Comparison of ENCODE assay signal across 15 cellular contexts in the genomic region with DNA sequence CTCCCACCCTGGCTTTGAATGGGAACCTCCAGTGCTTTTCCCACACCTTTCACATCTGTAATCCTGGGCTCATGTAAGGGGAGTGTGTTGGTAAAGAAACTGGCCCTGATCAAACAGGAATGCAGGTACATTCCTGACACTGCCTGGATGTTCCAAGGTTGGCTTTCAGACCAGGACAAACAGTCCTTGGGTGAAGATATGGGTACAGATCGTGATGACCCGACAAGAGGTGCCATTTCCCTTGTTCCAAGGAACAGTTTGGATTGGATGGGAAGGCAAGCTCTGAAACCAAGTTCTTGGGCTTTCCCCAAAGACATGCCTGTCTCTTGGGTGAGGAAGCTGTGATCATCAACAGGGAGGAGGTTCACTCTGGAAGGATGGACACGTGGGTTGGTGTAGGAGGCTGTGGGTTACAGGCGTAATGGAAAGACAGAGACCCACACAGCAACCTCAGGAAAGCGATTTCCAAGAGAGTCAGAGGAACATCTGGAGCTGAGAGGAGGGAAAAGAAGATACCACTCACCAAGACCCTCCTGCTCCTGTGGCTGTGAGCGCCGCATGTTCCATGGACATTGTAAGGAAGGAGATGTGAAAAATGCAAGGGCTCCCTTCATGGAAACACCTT. TPM values are rescaled to one million over a fixed set of nuclear protein-coding genes. Genes with fewer than 3 reads are reported as not detected.
DNase-seq lines count a peak whose midpoint lies in the region; ATAC-seq and TF ChIP-seq lines count a peak whose summit lies in the region.
"Had no signal": no experiment of that assay in that cellular context is flagged by ENCODE, and none has a peak within 500 bp of the region (broad histone marks: within the 10 kb centered on the region; RNA-seq: fewer than 3 reads in every experiment).

No MANE protein-coding gene starts in this region.

- DNase-seq in T-helper 2 cell treated with Interferon-gamma antibody and Interleukin-4, amounts not matched to agents 5 μg/mL and 100 μg/mL, for 36 hours (ENCODE audit: low spot score), result no peak
- DNase-seq in T-helper 2 cell (no peak), endothelial cell (ENCODE audit: low spot score) (no peak), suprapubic skin (ENCODE audit: low spot score in 2 of 2) (no peak), left lung (no peak)
- no peak for DNase-seq in activated naive CD4-positive, alpha-beta T cell treated with anti-CD3 and anti-CD28 coated beads, Interleukin-2, amount 50 U/mL, for 72 hours (ENCODE audit: low spot score in 2 of 2)
- DNase-seq in activated naive CD4-positive, alpha-beta T cell treated with anti-CD3 and anti-CD28 coated beads, Interleukin-2, amount 50 U/mL, for 16 hours, result no peak
- DNase-seq in stimulated activated naive CD8-positive, alpha-beta T cell treated with anti-CD3 and anti-CD28 coated beads, Interleukin-15, amount 100 ng/mL, for 72 hours, result no peak
- DNase-seq: AML-193, DMS79 treated with DMSO at 0.1 percent for 48 hours, KBM-7, NCI-H1694 treated with DMSO at 0.1 percent for 48 hours had no signal

- H3K4me1 Mint-ChIP-seq in T-helper 2 cell treated with Interferon-gamma antibody and Interleukin-4, amounts not matched to agents 5 μg/mL and 100 μg/mL, for 36 hours (ENCODE audit: low read depth), result peaks cover 69% of the 10 kb centered on the region
- peaks cover 17% of the 10 kb centered on the region for H3K4me1 Mint-ChIP-seq in endothelial cell (ENCODE audit: unreplicated experiment)
- peaks cover 62% of the 10 kb centered on the region for H3K4me1 Mint-ChIP-seq in stimulated activated naive CD8-positive, alpha-beta T cell treated with anti-CD3 and anti-CD28 coated beads, Interleukin-15, amount 100 ng/mL, for 72 hours

- no peak for ATAC-seq in activated naive CD4-positive, alpha-beta T cell treated with anti-CD3 and anti-CD28 coated beads, Interleukin-2, amount 50 U/mL, for 72 hours
- no peak for ATAC-seq in stimulated activated naive CD8-positive, alpha-beta T cell treated with anti-CD3 and anti-CD28 coated beads, Interleukin-15, amount 100 ng/mL, for 72 hours
- ATAC-seq in left lung, result no peak
- ATAC-seq: Panc1 had no signal

- H3K27me3 ChIP-seq in suprapubic skin (no peaks in the 10 kb centered on the region), left lung (no peaks in the 10 kb centered on the region)

- no peaks in the 10 kb centered on the region for H3K27me3 Mint-ChIP-seq in T-helper 2 cell treated with Interferon-gamma antibody and Interleukin-4, amounts not matched to agents 5 μg/mL and 100 μg/mL, for 36 hours (ENCODE audit: low read depth)
- H3K27me3 Mint-ChIP-seq in endothelial cell (ENCODE audit: unreplicated experiment), result peaks cover 2% of the 10 kb centered on the region
- H3K27me3 Mint-ChIP-seq in stimulated activated naive CD8-positive, alpha-beta T cell treated with anti-CD3 and anti-CD28 coated beads, Interleukin-15, amount 100 ng/mL, for 72 hours, result no peaks in the 10 kb centered on the region

- H3K27ac ChIP-seq in suprapubic skin (peak overlapping the region; percentile 25), left lung (no peak overlapping the region)
- H3K27ac ChIP-seq: 22Rv1, C4-2B had no signal

- no peak overlapping the region for H3K4me3 Mint-ChIP-seq in T-helper 2 cell treated with Interferon-gamma antibody and Interleukin-4, amounts not matched to agents 5 μg/mL and 100 μg/mL, for 36 hours
- H3K4me3 Mint-ChIP-seq in endothelial cell (ENCODE audit: unreplicated experiment), result peak overlapping the region; percentile 27
- no peak overlapping the region for H3K4me3 Mint-ChIP-seq in stimulated activated naive CD8-positive, alpha-beta T cell treated with anti-CD3 and anti-CD28 coated beads, Interleukin-15, amount 100 ng/mL, for 72 hours

- TF ChIP-seq CTCF in endothelial cell (IDR thresholded peaks at IDR 0.05; ENCODE audit: unreplicated experiment), result no peak
- TF ChIP-seq CTCF in suprapubic skin (IDR thresholded peaks at IDR 0.05), result no peak
- no peak for TF ChIP-seq CTCF in left lung (IDR thresholded peaks at IDR 0.05)

- H3K36me3 ChIP-seq in suprapubic skin (peaks cover 20% of the 10 kb centered on the region), left lung (peaks cover 0 to 42% of the 10 kb centered on the region in 2 donors)

- H3K4me3 ChIP-seq in suprapubic skin, result no peak overlapping the region
- no peak overlapping the region for H3K4me3 ChIP-seq in left lung

- intact Hi-C loops in left lung (cut with DNase I), result no loop called here

- no peaks in the 10 kb centered on the region for H3K9me3 Mint-ChIP-seq in T-helper 2 cell treated with Interferon-gamma antibody and Interleukin-4, amounts not matched to agents 5 μg/mL and 100 μg/mL, for 36 hours
- H3K9me3 Mint-ChIP-seq in activated naive CD4-positive, alpha-beta T cell treated with anti-CD3 and anti-CD28 coated beads, Interleukin-2, amount 50 U/mL, for 72 hours, result no peaks in the 10 kb centered on the region
- H3K9me3 Mint-ChIP-seq in endothelial cell (ENCODE audit: unreplicated experiment), result no peaks in the 10 kb centered on the region
- H3K9me3 Mint-ChIP-seq in stimulated activated naive CD8-positive, alpha-beta T cell treated with anti-CD3 and anti-CD28 coated beads, Interleukin-15, amount 100 ng/mL, for 72 hours, result no peaks in the 10 kb centered on the region

- H3K27ac Mint-ChIP-seq in T-helper 2 cell treated with Interferon-gamma antibody and Interleukin-4, amounts not matched to agents 5 μg/mL and 100 μg/mL, for 36 hours, result peak overlapping the region; percentile 7
- H3K27ac Mint-ChIP-seq in activated naive CD4-positive, alpha-beta T cell treated with anti-CD3 and anti-CD28 coated beads, Interleukin-2, amount 50 U/mL, for 72 hours, result peak overlapping the region; percentile 58 to 89
- H3K27ac Mint-ChIP-seq in endothelial cell (ENCODE audit: unreplicated experiment), result peak overlapping the region; percentile 44
- no peak overlapping the region for H3K27ac Mint-ChIP-seq in stimulated activated naive CD8-positive, alpha-beta T cell treated with anti-CD3 and anti-CD28 coated beads, Interleukin-15, amount 100 ng/mL, for 72 hours

- TF ChIP-seq EP300 in suprapubic skin (IDR thresholded peaks at IDR 0.05), result no peak

- peaks cover 65% of the 10 kb centered on the region for H3K36me3 Mint-ChIP-seq in T-helper 2 cell treated with Interferon-gamma antibody and Interleukin-4, amounts not matched to agents 5 μg/mL and 100 μg/mL, for 36 hours (ENCODE audit: low read depth)
- H3K36me3 Mint-ChIP-seq in activated naive CD4-positive, alpha-beta T cell treated with anti-CD3 and anti-CD28 coated beads, Interleukin-2, amount 50 U/mL, for 72 hours, result peaks cover 71 to 94% of the 10 kb centered on the region in 2 donors
- H3K36me3 Mint-ChIP-seq in endothelial cell (ENCODE audit: low read depth, unreplicated experiment), result peaks cover 15% of the 10 kb centered on the region

- WGBS in suprapubic skin, result 89% methylated on average over 7 of the region's 7 CpGs

- H3K4me1 ChIP-seq in suprapubic skin (peaks cover 25% of the 10 kb centered on the region), left lung (peaks cover 6 to 26% of the 10 kb centered on the region in 2 donors)

- TF ChIP-seq POLR2A in suprapubic skin (IDR thresholded peaks at IDR 0.05), result no peak

- H3K9me3 ChIP-seq in suprapubic skin (no peaks in the 10 kb centered on the region), left lung (no peaks in the 10 kb centered on the region)

RNA-seq across cellular contexts. Expression of a gene that starts 26.4 kb away (rescaled TPM):
- 100 to 1,000 TPM in 1 of 2 donors, 10 to 100 TPM in 1; 92.4 to 133 TPM for total RNA-seq in activated naive CD4-positive, alpha-beta T cell treated with anti-CD3 and anti-CD28 coated beads, Interleukin-2, amount 50 U/mL, for 72 hours
- total RNA-seq in endothelial cell (ENCODE audit: unreplicated experiment) (2.3 TPM), suprapubic skin (10 to 100 TPM; 36.7 to 47.9 (median 41.2) TPM), left lung (10 to 100 TPM; 29.7 to 32.1 TPM)

RNA-seq across cellular contexts. Expression of a gene that starts 58.7 kb away (rescaled TPM):
- total RNA-seq in activated naive CD4-positive, alpha-beta T cell treated with anti-CD3 and anti-CD28 coated beads, Interleukin-2, amount 50 U/mL, for 72 hours, result 100 to 1,000 TPM; 285 to 334 TPM
- total RNA-seq in endothelial cell (ENCODE audit: unreplicated experiment), result 387 TPM
- 100 to 1,000 TPM in 1 of 4 donors, 10 to 100 TPM in 3; 47.9 to 152 (median 76.2) TPM for total RNA-seq in suprapubic skin
- 100 to 1,000 TPM; 102 to 115 TPM for total RNA-seq in left lung

Comparison
In these comparisons a context has a peak if more than half of its experiments do, and no peak if none do; other contexts are left out.
1. H3K27ac Mint-ChIP-seq: peak in T-helper 2 cell treated with Interferon-gamma antibody and Interleukin-4, amounts not matched to agents 5 μg/mL and 100 μg/mL, for 36 hours (single experiment), activated naive CD4-positive, alpha-beta T cell treated with anti-CD3 and anti-CD28 coated beads, Interleukin-2, amount 50 U/mL, for 72 hours (2 of 2) and endothelial cell (single experiment); none in stimulated activated naive CD8-positive, alpha-beta T cell treated with anti-CD3 and anti-CD28 coated beads, Interleukin-15, amount 100 ng/mL, for 72 hours (0 of 2).